Comparison of ENCODE assay signal across 8 cellular contexts in the genomic region with DNA sequence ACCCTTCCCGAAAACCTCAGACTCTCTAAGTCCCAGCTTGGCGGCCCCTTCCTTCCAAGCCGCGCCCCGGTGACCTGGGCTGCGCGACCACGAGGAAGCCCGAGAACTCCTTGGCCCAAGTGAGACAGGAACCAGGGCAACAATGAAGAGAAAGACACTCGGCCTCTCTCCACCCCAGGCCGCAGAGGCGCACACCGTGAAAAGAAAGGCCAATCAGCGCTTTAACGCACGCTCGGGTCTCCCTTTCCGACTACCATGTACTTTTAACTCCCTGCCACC.
DNase-seq lines count a peak whose midpoint lies in the region; ATAC-seq and TF ChIP-seq lines count a peak whose summit lies in the region.

No MANE protein-coding gene starts in this region.

- H4K20me1 ChIP-seq in BLaER1 = peaks cover 36% of the 10 kb centered on the region

- H3K9me3 Mint-ChIP-seq in brain (peaks cover 0 to 25% (median 3%) of the 10 kb centered on the region in 5 experiments), type B pancreatic cell (no peaks in the 10 kb centered on the region)

- no peak for DNase-seq in HFF-Myc (ENCODE audit: extremely low read depth, low read depth)
- DNase-seq in lower leg skin (ENCODE audit: low spot score in 2 of 2) = no peak
- no peak for DNase-seq in type B pancreatic cell (ENCODE audit: extremely low spot score, unreplicated experiment)
- DNase-seq in DMS153 (lab: John Stamatoyannopoulos, UW) = no peak
- DNase-seq in DMS 273 treated with DMSO at 0.1 percent for 48 hours (lab: John Stamatoyannopoulos, UW) = no peak

- peaks cover 77% of the 10 kb centered on the region for H3K27me3 ChIP-seq in BLaER1

- H3K4me3 Mint-ChIP-seq in brain (peak overlapping the region; percentile 95 to 100 (median 99)), type B pancreatic cell (peak overlapping the region; percentile 97)

- peaks cover 15% of the 10 kb centered on the region for H3K4me1 ChIP-seq in BLaER1

- H3K27me3 Mint-ChIP-seq in brain (peaks cover 90% of the 10 kb centered on the region), type B pancreatic cell (peaks cover 83% of the 10 kb centered on the region)

- peak overlapping the region; percentile 56 to 99 (median 94) for H3K27ac Mint-ChIP-seq in brain
- peak overlapping the region; percentile 94 for H3K27ac Mint-ChIP-seq in type B pancreatic cell

- no peak overlapping the region for H3K9ac ChIP-seq in BLaER1

- H3K36me3 Mint-ChIP-seq in brain (no peaks in the 10 kb centered on the region), type B pancreatic cell (no peaks in the 10 kb centered on the region)

- 0 to 1% methylated on average over 17 to 18 of the region's 18 CpGs for WGBS in lower leg skin, 2 donors

- H3K36me3 ChIP-seq in BLaER1 = no peaks in the 10 kb centered on the region

- peaks cover 28% of the 10 kb centered on the region for H3K9me3 ChIP-seq in BLaER1

- H3K4me3 ChIP-seq in BLaER1 (peak overlapping the region; percentile 65), HFF-Myc (replicated peaks; ENCODE audit: low read depth, low read length) (peak overlapping the region; percentile 64), lower leg skin (ENCODE audit: low read depth, poor library complexity, severe bottlenecking) (peak overlapping the region; percentile 50)

- TF ChIP-seq CTCF in HFF-Myc (IDR thresholded peaks at IDR 0.05; ENCODE audit: low read depth, low read length, missing control alignments) (no peak), brain (conservative IDR thresholded peaks at IDR 0.05) (no peak), lower leg skin (IDR thresholded peaks at IDR 0.05) (no peak), type B pancreatic cell (conservative IDR thresholded peaks at IDR 0.05) (no peak)

- H3K4me1 Mint-ChIP-seq in brain (peaks cover 53% of the 10 kb centered on the region), type B pancreatic cell (ENCODE audit: unreplicated experiment) (peaks cover 48% of the 10 kb centered on the region)

- H3K27ac ChIP-seq in BLaER1 = no peak overlapping the region

- no peak for TF ChIP-seq POLR2A in lower leg skin (IDR thresholded peaks at IDR 0.05)

- no peak for ATAC-seq in GM21576 (IDR thresholded peaks at IDR 0.05; ENCODE audit: unreplicated experiment)

- H3K4me2 ChIP-seq in BLaER1 = peak overlapping the region; percentile 93

- intact Hi-C loops in lower leg skin (cut with DNase I; ENCODE audit: low total_unique reads) = loop anchor here (10.0 kb wide), 1 partner anchor 320 kb away; no protein-coding TSS in a partner anchor
